Comparison of ENCODE assay signal across 24 cellular contexts in the genomic region with DNA sequence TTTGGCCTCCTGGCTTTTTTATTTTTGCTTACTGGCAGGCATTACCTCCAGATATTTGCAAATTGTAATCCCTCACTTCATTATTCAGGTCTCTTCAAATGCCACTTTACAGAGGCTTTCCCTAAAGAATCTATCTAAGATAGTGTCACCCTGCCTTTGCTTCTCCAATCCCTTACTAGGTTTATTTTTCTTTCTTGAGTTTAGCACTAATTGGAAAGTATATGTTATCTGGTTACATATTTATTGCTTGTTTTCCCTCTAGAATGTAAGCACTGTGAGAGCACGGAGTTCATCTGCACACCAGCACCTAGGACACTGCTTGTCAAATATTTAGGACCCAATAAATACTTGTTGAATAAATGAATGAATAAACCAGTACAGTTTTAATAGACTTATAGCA. TPM values are rescaled to one million over a fixed set of nuclear protein-coding genes. Genes with fewer than 3 reads are reported as not detected.
DNase-seq lines count a peak whose midpoint lies in the region; ATAC-seq, FAIRE-seq and TF ChIP-seq lines count a peak whose summit lies in the region.
"Had no signal": no experiment of that assay in that cellular context is flagged by ENCODE, and none has a peak within 500 bp of the region (broad histone marks: within the 10 kb centered on the region; RNA-seq: fewer than 3 reads in every experiment).

No MANE protein-coding gene starts in this region.

- H3K27me3 Mint-ChIP-seq in astrocyte (ENCODE audit: low read depth, unreplicated experiment) = no peaks in the 10 kb centered on the region
- H3K27me3 Mint-ChIP-seq in neural progenitor cell (ENCODE audit: insufficient read depth, low read depth) = no peaks in the 10 kb centered on the region
- H3K27me3 Mint-ChIP-seq: effector memory CD8-positive, alpha-beta T cell had no signal

- FAIRE-seq in astrocyte (lab: Jason Lieb, UNC) = no peak
- FAIRE-seq: colon had no signal

- H3K4me1 Mint-ChIP-seq in astrocyte (ENCODE audit: low read depth, unreplicated experiment) (peaks cover 13% of the 10 kb centered on the region), neural progenitor cell (peaks cover 26% of the 10 kb centered on the region)

- no peak for TF ChIP-seq CTCF in DOHH2 (IDR thresholded peaks at IDR 0.05; ENCODE audit: low read depth, low read length, poor library complexity, severe bottlenecking)
- TF ChIP-seq CTCF in Loucy (conservative IDR thresholded peaks at IDR 0.05; ENCODE audit: low read length) = no peak
- TF ChIP-seq CTCF in astrocyte (IDR thresholded peaks at IDR 0.05; ENCODE audit: insufficient read depth, low read depth, low read length) = no peak
- TF ChIP-seq CTCF in neural progenitor cell (IDR thresholded peaks at IDR 0.05) = no peak

- H2AFZ ChIP-seq in Loucy (ENCODE audit: low read length) (no peak overlapping the region), astrocyte (ENCODE audit: low read depth, low read length) (no peak overlapping the region), neural progenitor cell (replicated peaks) (no peak overlapping the region)
- H2AFZ ChIP-seq: hepatocyte had no signal

- H3K27ac ChIP-seq in DOHH2 (ENCODE audit: low read depth, low read length) (no peak overlapping the region), astrocyte (ENCODE audit: low read depth, low read length) (no peak overlapping the region), neural progenitor cell (no peak overlapping the region)
- H3K27ac ChIP-seq: brain microvascular endothelial cell, gastrocnemius medialis, hepatocyte, left lung, thyroid gland had no signal

- peaks cover 2% of the 10 kb centered on the region for H3K9me3 Mint-ChIP-seq in astrocyte (ENCODE audit: unreplicated experiment)
- H3K9me3 Mint-ChIP-seq in neural progenitor cell = no peaks in the 10 kb centered on the region
- H3K9me3 Mint-ChIP-seq: activated T-cell treated with anti-CD3 and anti-CD28 coated beads, Interleukin-2, amount 50 U/mL, for 4 hours; effector memory CD8-positive, alpha-beta T cell had no signal

- H3K4me2 ChIP-seq in DOHH2 (ENCODE audit: low read length) (peak overlapping the region; percentile 69), Loucy (ENCODE audit: low read depth, low read length, poor library complexity, severe bottlenecking) (peak overlapping the region; percentile 77), astrocyte (ENCODE audit: low read length) (peak overlapping the region; percentile 21), neural progenitor cell (peak overlapping the region; percentile 78)
- H3K4me2 ChIP-seq: hepatocyte had no signal

- ATAC-seq in activated CD4-positive, CD25-positive, alpha-beta regulatory T cell treated with anti-CD3 and anti-CD28 coated beads, Interleukin-2, amount 50 U/mL, for 24 hours = no peak
- ATAC-seq in GM19023 (IDR thresholded peaks at IDR 0.05; ENCODE audit: unreplicated experiment) (no peak), GM21619 (IDR thresholded peaks at IDR 0.05; ENCODE audit: unreplicated experiment) (no peak)
- ATAC-seq: activated T-cell treated with anti-CD3 and anti-CD28 coated beads, Interleukin-2, amount 50 U/mL, for 4 hours; effector memory CD8-positive, alpha-beta T cell; esophagus mucosa; gastrocnemius medialis; left lung; sciatic nerve; stimulated activated naive CD8-positive, alpha-beta T cell treated with anti-CD3 and anti-CD28 coated beads, Interleukin-15, Interleukin-2, amounts not matched to agents 100 U/mL and 50 U/mL, for 24 hours had no signal

- H3K9me3 ChIP-seq in DOHH2 (ENCODE audit: control insufficient read depth, insufficient read depth, low read length) = no peaks in the 10 kb centered on the region
- H3K9me3 ChIP-seq in Loucy (ENCODE audit: insufficient read depth, low read depth, low read length) = no peaks in the 10 kb centered on the region
- no peaks in the 10 kb centered on the region for H3K9me3 ChIP-seq in astrocyte (ENCODE audit: insufficient read depth, low read depth, low read length)
- H3K9me3 ChIP-seq in neural progenitor cell (ENCODE audit: low read depth) = no peaks in the 10 kb centered on the region
- H3K9me3 ChIP-seq: gastrocnemius medialis, left lung, thyroid gland had no signal

- no peak overlapping the region for H3K4me3 Mint-ChIP-seq in astrocyte (ENCODE audit: unreplicated experiment)
- no peak overlapping the region for H3K4me3 Mint-ChIP-seq in neural progenitor cell
- H3K4me3 Mint-ChIP-seq: activated T-cell treated with anti-CD3 and anti-CD28 coated beads, Interleukin-2, amount 50 U/mL, for 4 hours; effector memory CD8-positive, alpha-beta T cell had no signal

- H3K9ac ChIP-seq in Loucy (ENCODE audit: low read depth, low read length, poor library complexity, severe bottlenecking) (peak overlapping the region; percentile 90), astrocyte (ENCODE audit: low read length) (no peak overlapping the region), neural progenitor cell (no peak overlapping the region)

- H3K4me1 ChIP-seq in DOHH2 (ENCODE audit: control insufficient read depth, low read length) = peaks cover 27% of the 10 kb centered on the region
- H3K4me1 ChIP-seq in Loucy (ENCODE audit: insufficient read depth, low read length, poor library complexity, severe bottlenecking) = peaks cover 65% of the 10 kb centered on the region
- peaks cover 7% of the 10 kb centered on the region for H3K4me1 ChIP-seq in astrocyte (ENCODE audit: insufficient read depth, low read length)
- H3K4me1 ChIP-seq in neural progenitor cell = peaks cover 38% of the 10 kb centered on the region

- DNase-seq in astrocyte (ENCODE audit: low read depth) (no peak), neural progenitor cell (ENCODE audit: low spot score) (no peak)
- DNase-seq: activated CD4-positive, alpha-beta T cell treated with anti-CD3 and anti-CD28 coated beads for 48 hours; activated T-cell treated with anti-CD3 and anti-CD28 coated beads, Interleukin-2, amount 50 U/mL, for 4 hours; brain microvascular endothelial cell; effector memory CD8-positive, alpha-beta T cell; gastrocnemius medialis; left lung; NCI-H1092 treated with DMSO at 0.1 percent for 48 hours; NCI-H1930; NCI-H226; NCI-H774; SIG-M5; stimulated activated naive CD8-positive, alpha-beta T cell treated with anti-CD3 and anti-CD28 coated beads, Interleukin-15, Interleukin-2, amounts not matched to agents 100 U/mL and 50 U/mL, for 24 hours; thyroid gland had no signal

- H4K20me1 ChIP-seq in DOHH2 (ENCODE audit: control insufficient read depth, insufficient read depth, low read depth, low read length) (no peaks in the 10 kb centered on the region), Loucy (ENCODE audit: insufficient read depth, low read length, poor library complexity, severe bottlenecking) (peaks cover 26% of the 10 kb centered on the region), astrocyte (ENCODE audit: insufficient read depth, low read length) (no peaks in the 10 kb centered on the region), neural progenitor cell (ENCODE audit: low read depth) (peaks cover 53% of the 10 kb centered on the region)

- peak overlapping the region; percentile 20 for H3K27ac Mint-ChIP-seq in astrocyte (ENCODE audit: unreplicated experiment)
- H3K27ac Mint-ChIP-seq in neural progenitor cell = no peak overlapping the region
- H3K27ac Mint-ChIP-seq: effector memory CD8-positive, alpha-beta T cell had no signal

- H3K36me3 ChIP-seq in DOHH2 (ENCODE audit: control insufficient read depth, low read length) = peaks cover 50% of the 10 kb centered on the region
- H3K36me3 ChIP-seq in Loucy (ENCODE audit: insufficient read depth, low read length) = no peaks in the 10 kb centered on the region
- no peaks in the 10 kb centered on the region for H3K36me3 ChIP-seq in astrocyte (ENCODE audit: insufficient read depth, low read length)
- H3K36me3 ChIP-seq in neural progenitor cell = no peaks in the 10 kb centered on the region
- H3K36me3 ChIP-seq: brain microvascular endothelial cell, gastrocnemius medialis, left lung, thyroid gland had no signal

- H3K36me3 Mint-ChIP-seq in astrocyte (ENCODE audit: low read depth, unreplicated experiment) (no peaks in the 10 kb centered on the region), neural progenitor cell (peaks cover 2% of the 10 kb centered on the region)

- H3K27me3 ChIP-seq in DOHH2 (ENCODE audit: control insufficient read depth, low read length) = no peaks in the 10 kb centered on the region
- no peaks in the 10 kb centered on the region for H3K27me3 ChIP-seq in Loucy (ENCODE audit: insufficient read depth, low read length, poor library complexity, severe bottlenecking)
- H3K27me3 ChIP-seq in astrocyte (ENCODE audit: insufficient read depth, low read length) = no peaks in the 10 kb centered on the region
- no peaks in the 10 kb centered on the region for H3K27me3 ChIP-seq in neural progenitor cell
- H3K27me3 ChIP-seq: brain microvascular endothelial cell, gastrocnemius medialis, hepatocyte, left lung, thyroid gland had no signal

- H3K9me2 ChIP-seq in DOHH2 (replicated peaks; ENCODE audit: control insufficient read depth, low read length) (no peaks in the 10 kb centered on the region), Loucy (replicated peaks; ENCODE audit: low read depth, low read length) (no peaks in the 10 kb centered on the region)

- H3F3A ChIP-seq in DOHH2 (ENCODE audit: control insufficient read depth, insufficient read depth) (0 out of 2 replicates have a peak, but pooled peaks cover 2% of the 10 kb centered on the region), Loucy (ENCODE audit: low read depth) (no peaks in the 10 kb centered on the region), neural progenitor cell (ENCODE audit: low read depth) (peaks cover 15% of the 10 kb centered on the region)

- H3K79me2 ChIP-seq in DOHH2 (ENCODE audit: control insufficient read depth, low read length) (peaks cover 97% of the 10 kb centered on the region), Loucy (ENCODE audit: insufficient read depth, low read length) (peaks cover 93% of the 10 kb centered on the region), astrocyte (ENCODE audit: insufficient read depth, low read length) (peaks cover 95% of the 10 kb centered on the region), neural progenitor cell (ENCODE audit: low read depth) (peaks cover 95% of the 10 kb centered on the region)

- no peak overlapping the region for H3K4me3 ChIP-seq in DOHH2 (ENCODE audit: low read length)
- peak overlapping the region; percentile 90 for H3K4me3 ChIP-seq in Loucy (ENCODE audit: low read length, poor library complexity, severe bottlenecking)
- H3K4me3 ChIP-seq in astrocyte (ENCODE audit: insufficient read depth, low read depth, low read length) = no peak overlapping the region
- H3K4me3 ChIP-seq in neural progenitor cell = no peak overlapping the region
- H3K4me3 ChIP-seq: gastrocnemius medialis, hepatocyte, left lung, thyroid gland had no signal

RNA-seq across cellular contexts. Expression of a gene that starts 3.5 kb away (rescaled TPM):
- total RNA-seq in astrocyte (2.5 and 3.8 TPM in 2 replicates), neural progenitor cell (ENCODE audit: low replicate concordance) (59.8 and 84.5 TPM in 2 replicates)

RNA-seq across cellular contexts. Expression of a gene that starts 3.8 kb away (rescaled TPM):
- total RNA-seq in astrocyte (10.8 and 13.7 TPM in 2 replicates), neural progenitor cell (ENCODE audit: low replicate concordance) (21.1 and 27.9 TPM in 2 replicates)

Comparison
In these comparisons a context has a peak if more than half of its experiments do, and no peak if none do; other contexts are left out.
1. H3K4me2 ChIP-seq: peak in every context shown above with its lines; median percentile 78 in neural progenitor cell; 77 in Loucy; 69 in DOHH2; 21 in astrocyte.
2. RNA of a gene that starts 3.5 kb away (total RNA-seq): 59.8 to 84.5 TPM in neural progenitor cell; 2.5 to 3.8 TPM in astrocyte; every median in the first group is over 10 times any median in the second.